34 cellular contexts compared by ENCODE assay signal in the genomic region with DNA sequence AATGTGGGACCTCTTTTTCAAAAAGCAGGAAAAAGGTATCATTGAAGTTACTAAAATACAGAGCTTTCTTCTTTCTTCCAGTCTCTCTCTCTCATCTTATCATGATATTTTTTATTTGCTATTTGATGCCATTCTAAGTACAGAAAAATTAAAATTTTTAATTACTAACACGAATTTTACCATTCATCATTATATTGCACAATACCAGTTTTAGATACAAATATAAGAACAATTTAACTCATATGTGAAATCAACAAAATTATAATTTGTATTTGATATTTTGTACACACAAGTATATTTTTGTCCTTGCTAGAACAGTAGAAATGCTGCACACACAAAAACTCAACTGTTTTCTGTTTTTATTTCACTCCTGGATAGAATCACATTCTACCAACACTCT.
"Had no signal": no experiment of that assay in that cellular context is flagged by ENCODE, and none has a peak within 500 bp of the region (broad histone marks: within the 10 kb centered on the region; RNA-seq: fewer than 3 reads in every experiment).

No MANE protein-coding gene starts in this region.

- H3K36me3 ChIP-seq: adrenal gland, brain microvascular endothelial cell, breast epithelium had no signal

- H3K9me3 ChIP-seq: adrenal gland, body of pancreas, breast epithelium had no signal

- H3K27me3 ChIP-seq: adrenal gland, body of pancreas, brain microvascular endothelial cell, breast epithelium had no signal

- DNase-seq: activated B cell treated with CpG ODN at 0.5 μM for 24 hours; activated CD4-positive, alpha-beta T cell treated with anti-CD3 and anti-CD28 coated beads for 4 hours; activated CD4-positive, alpha-beta T cell treated with anti-CD3 and anti-CD28 coated beads, Interleukin-2, amount 10 ng/mL, durations not matched to agents 24 days and 14 days; activated CD4-positive, alpha-beta T cell treated with anti-CD3 and anti-CD28 coated beads, Interleukin-2, amount 50 U/mL, for 1 hour; activated CD4-positive, alpha-beta T cell treated with anti-CD3 and anti-CD28 coated beads, Interleukin-2, amount 50 U/mL, for 4 hours; activated CD4-positive, CD25-positive, alpha-beta regulatory T cell treated with anti-CD3 and anti-CD28 coated beads, Interleukin-2, amount 50 U/mL, for 72 hours; activated CD8-positive, alpha-beta memory T cell treated with anti-CD3 and anti-CD28 coated beads, Interleukin-2, amount 50 U/mL, for 4 hours; activated CD8-positive, alpha-beta T cell treated with anti-CD3 and anti-CD28 coated beads for 36 hours; activated effector memory CD4-positive, alpha-beta T cell treated with anti-CD3 and anti-CD28 coated beads, Interleukin-2, amount 50 U/mL, for 16 hours; activated gamma-delta T cell treated with Interleukin-2 at 50 U/mL for 16 hours; activated naive CD4-positive, alpha-beta T cell; activated naive CD4-positive, alpha-beta T cell treated with anti-CD3 and anti-CD28 coated beads for 36 hours; activated naive CD4-positive, alpha-beta T cell treated with anti-CD3 and anti-CD28 coated beads, Interleukin-2, amount 50 U/mL, for 16 hours; activated naive CD8-positive, alpha-beta T cell treated with anti-CD3 and anti-CD28 coated beads for 36 hours; activated T-cell treated with anti-CD3 and anti-CD28 coated beads for 4 hours; activated T-cell treated with anti-CD3 and anti-CD28 coated beads, Interleukin-2, amount 50 U/mL, for 1 hour; activated T-cell treated with anti-CD3 and anti-CD28 coated beads, Interleukin-2, amount 50 U/mL, for 4 hours; activated T-cell treated with anti-CD3 and anti-CD28 coated beads, Interleukin-2, amount 50 U/mL, for 72 hours; amniotic stem cell; aorta; brain microvascular endothelial cell; central memory CD4-positive, alpha-beta T cell; T-helper 2 cell; T-helper 9 cell had no signal

- H3K27ac Mint-ChIP-seq: activated B cell treated with CpG ODN at 0.5 μM for 24 hours; activated CD4-positive, alpha-beta memory T cell treated with anti-CD3 and anti-CD28 coated beads for 36 hours; activated CD4-positive, alpha-beta T cell treated with anti-CD3 and anti-CD28 coated beads, Interleukin-2, amount 10 ng/mL, durations not matched to agents 24 days and 14 days; activated CD8-positive, alpha-beta T cell treated with anti-CD3 and anti-CD28 coated beads for 36 hours; activated naive CD4-positive, alpha-beta T cell treated with anti-CD3 and anti-CD28 coated beads for 36 hours; activated naive CD8-positive, alpha-beta T cell treated with anti-CD3 and anti-CD28 coated beads for 36 hours; activated T-cell treated with anti-CD3 and anti-CD28 coated beads, Interleukin-2, amount 50 U/mL, for 72 hours; activated T-helper 1 cell treated with anti-CD3 and anti-CD28 coated beads, Interleukin-12 subunit alpha, Interleukin-12 subunit beta, Interleukin-2, Interleukin-4 antibody, amounts not matched to agents 30 ng/mL and 10 ng/mL and 1 ng/mL, durations not matched to agents 14 hours and 24 hours and 36 hours; activated T-helper 17 cell treated with anti-CD3 and anti-CD28 coated beads, Interleukin-2, amount 50 U/mL, for 72 hours; T-helper 1 cell treated with Interleukin-12 subunit alpha and Interleukin-12 subunit beta and Interleukin-4 antibody, amounts not matched to agents 30 μg/mL and 1 μg/mL, for 36 hours; T-helper 2 cell treated with Interferon-gamma antibody and Interleukin-4, amounts not matched to agents 5 μg/mL and 100 μg/mL, for 36 hours had no signal

- H3K27me3 Mint-ChIP-seq: activated naive CD8-positive, alpha-beta T cell treated with anti-CD3 and anti-CD28 coated beads for 36 hours; activated T-helper 17 cell treated with anti-CD3 and anti-CD28 coated beads, Interleukin-2, amount 50 U/mL, for 72 hours had no signal

- H3K9me3 Mint-ChIP-seq: activated B cell treated with CpG ODN at 0.5 μM for 24 hours; activated CD4-positive, alpha-beta memory T cell treated with anti-CD3 and anti-CD28 coated beads for 36 hours; activated CD4-positive, alpha-beta T cell treated with anti-CD3 and anti-CD28 coated beads, Interleukin-2, amount 10 ng/mL, durations not matched to agents 24 days and 14 days; activated CD8-positive, alpha-beta T cell treated with anti-CD3 and anti-CD28 coated beads for 36 hours; activated naive CD4-positive, alpha-beta T cell treated with anti-CD3 and anti-CD28 coated beads for 36 hours; activated naive CD4-positive, alpha-beta T cell treated with anti-CD3 and anti-CD28 coated beads, Interleukin-2, amount 50 U/mL, for 72 hours; activated naive CD8-positive, alpha-beta T cell treated with anti-CD3 and anti-CD28 coated beads for 36 hours; activated T-cell treated with anti-CD3 and anti-CD28 coated beads, Interleukin-2, amount 50 U/mL, for 4 hours; activated T-helper 17 cell treated with anti-CD3 and anti-CD28 coated beads, Interleukin-2, amount 50 U/mL, for 72 hours; T-helper 2 cell treated with Interferon-gamma antibody and Interleukin-4, amounts not matched to agents 5 μg/mL and 100 μg/mL, for 36 hours had no signal

- H3K4me1 Mint-ChIP-seq: activated B cell treated with CpG ODN at 0.5 μM for 24 hours; activated CD4-positive, alpha-beta T cell treated with anti-CD3 and anti-CD28 coated beads, Interleukin-2, amount 10 ng/mL, durations not matched to agents 24 days and 14 days; activated naive CD8-positive, alpha-beta T cell treated with anti-CD3 and anti-CD28 coated beads for 36 hours; activated T-helper 17 cell treated with anti-CD3 and anti-CD28 coated beads, Interleukin-2, amount 50 U/mL, for 72 hours had no signal

- H3K4me3 ChIP-seq: adrenal gland, body of pancreas, breast epithelium had no signal

- H3K4me3 Mint-ChIP-seq: activated B cell treated with CpG ODN at 0.5 μM for 24 hours; activated CD4-positive, alpha-beta memory T cell treated with anti-CD3 and anti-CD28 coated beads for 36 hours; activated CD4-positive, alpha-beta T cell treated with anti-CD3 and anti-CD28 coated beads, Interleukin-2, amount 10 ng/mL, durations not matched to agents 24 days and 14 days; activated CD8-positive, alpha-beta T cell treated with anti-CD3 and anti-CD28 coated beads for 36 hours; activated naive CD4-positive, alpha-beta T cell treated with anti-CD3 and anti-CD28 coated beads for 36 hours; activated naive CD8-positive, alpha-beta T cell treated with anti-CD3 and anti-CD28 coated beads for 36 hours; activated T-cell treated with anti-CD3 and anti-CD28 coated beads, Interleukin-2, amount 50 U/mL, for 4 hours; activated T-cell treated with anti-CD3 and anti-CD28 coated beads, Interleukin-2, amount 50 U/mL, for 72 hours; activated T-helper 1 cell treated with anti-CD3 and anti-CD28 coated beads, Interleukin-12 subunit alpha, Interleukin-12 subunit beta, Interleukin-2, Interleukin-4 antibody, amounts not matched to agents 30 ng/mL and 10 ng/mL and 1 ng/mL, durations not matched to agents 14 hours and 24 hours and 36 hours; activated T-helper 17 cell treated with anti-CD3 and anti-CD28 coated beads, Interleukin-2, amount 50 U/mL, for 72 hours; T-helper 1 cell treated with Interleukin-12 subunit alpha and Interleukin-12 subunit beta and Interleukin-4 antibody, amounts not matched to agents 30 μg/mL and 1 μg/mL, for 36 hours; T-helper 2 cell treated with Interferon-gamma antibody and Interleukin-4, amounts not matched to agents 5 μg/mL and 100 μg/mL, for 36 hours had no signal

- ATAC-seq: activated CD8-positive, alpha-beta T cell treated with anti-CD3 and anti-CD28 coated beads for 36 hours; activated T-cell treated with anti-CD3 and anti-CD28 coated beads, Interleukin-2, amount 50 U/mL, for 4 hours; body of pancreas had no signal

- H3K36me3 Mint-ChIP-seq: activated CD4-positive, alpha-beta memory T cell treated with anti-CD3 and anti-CD28 coated beads for 36 hours; activated naive CD8-positive, alpha-beta T cell treated with anti-CD3 and anti-CD28 coated beads for 36 hours had no signal

- H3K4me1 ChIP-seq: adrenal gland, body of pancreas, breast epithelium had no signal

- H3K27ac ChIP-seq: brain microvascular endothelial cell, breast epithelium, VCaP had no signal
